In genomic region chr20:62838511-62838910, GRCh38 we compare ENCODE assay signal across 1 cellular context.
TF ChIP-seq lines count a peak whose summit lies in the region.

No MANE protein-coding gene starts in this region.

TF ChIP-seq in HepG2, 621 proteins besides CTCF, POLR2A, EP300 and RAD21:
- TF ChIP-seq ZSCAN5A (CRISPR knock-in tag; IDR thresholded peaks at IDR 0.05; ENCODE audit: borderline replicate concordance) (0 out of 2 replicates have a peak, but pooled peaks have one; percentile 37), ZNF672 (CRISPR knock-in tag; IDR thresholded peaks at IDR 0.05) (no peak), THYN1 (CRISPR knock-in tag; IDR thresholded peaks at IDR 0.05; ENCODE audit: borderline replicate concordance, low read depth) (no peak), PPARG (CRISPR knock-in tag; conservative IDR thresholded peaks at IDR 0.05) (no peak), POLR2G (IDR thresholded peaks at IDR 0.05; ENCODE audit: low read depth, low read length) (peak; percentile 30; the same call in 1 of the 2 replicates), ZNF687 (CRISPR knock-in tag; IDR thresholded peaks at IDR 0.05) (peak; percentile 15; the same call in 1 of the 2 replicates), ZNF101 (CRISPR knock-in tag; IDR thresholded peaks at IDR 0.05; ENCODE audit: borderline replicate concordance, low read depth) (no peak), ZNF720 (CRISPR knock-in tag; IDR thresholded peaks at IDR 0.05) (no peak), ZMYM3 (CRISPR knock-in tag; IDR thresholded peaks at IDR 0.05) (no peak), SRY (CRISPR knock-in tag; IDR thresholded peaks at IDR 0.05) (0 out of 2 replicates have a peak, but pooled peaks have one; percentile 14)
